ENCODE assay signal across 15 cellular contexts in genomic region chr10:60714242-60714641, GRCh38.
DNase-seq lines count a peak whose midpoint lies in the region; ATAC-seq lines count a peak whose summit lies in the region.
"Had no signal": no experiment of that assay in that cellular context is flagged by ENCODE, and none has a peak within 500 bp of the region (broad histone marks: within the 10 kb centered on the region; RNA-seq: fewer than 3 reads in every experiment).

No MANE protein-coding gene starts in this region.

- H3K27ac Mint-ChIP-seq in activated T-cell treated with anti-CD3 and anti-CD28 coated beads, Interleukin-2, amount 50 U/mL, for 24 hours, result peak overlapping the region; percentile 56
- H3K27ac Mint-ChIP-seq in activated T-helper 1 cell treated with anti-CD3 and anti-CD28 coated beads, Interleukin-12 subunit alpha, Interleukin-12 subunit beta, Interleukin-2, Interleukin-4 antibody, amounts not matched to agents 30 ng/mL and 10 ng/mL and 1 ng/mL, durations not matched to agents 14 hours and 24 hours and 36 hours, result peak overlapping the region; percentile 61
- H3K27ac Mint-ChIP-seq in stimulated activated effector memory CD8-positive, alpha-beta T cell treated with anti-CD3 and anti-CD28 coated beads, Interleukin-12 subunit alpha, Interleukin-12 subunit beta, amount 100 ng/mL, for 72 hours, result peak overlapping the region; percentile 69
- H3K27ac Mint-ChIP-seq: activated CD4-positive, alpha-beta T cell treated with anti-CD3 and anti-CD28 coated beads, Interleukin-2, amount 10 ng/mL, durations not matched to agents 7 days and 5 days; activated naive CD8-positive, alpha-beta T cell treated with anti-CD3 and anti-CD28 coated beads, Interleukin-2, amount 50 U/mL, for 24 hours; nephron had no signal

- ATAC-seq in HG02678 (IDR thresholded peaks at IDR 0.05; ENCODE audit: unreplicated experiment), result peak; percentile 46
- ATAC-seq in stimulated activated effector memory CD8-positive, alpha-beta T cell treated with anti-CD3 and anti-CD28 coated beads, Interleukin-12 subunit alpha, Interleukin-12 subunit beta, amount 100 ng/mL, for 72 hours, result peak; percentile 82
- ATAC-seq: activated naive CD8-positive, alpha-beta T cell treated with anti-CD3 and anti-CD28 coated beads, Interleukin-2, amount 50 U/mL, for 24 hours had no signal

- H3K36me3 Mint-ChIP-seq in activated T-cell treated with anti-CD3 and anti-CD28 coated beads, Interleukin-2, amount 50 U/mL, for 24 hours (ENCODE audit: low read depth), result no peaks in the 10 kb centered on the region
- H3K36me3 Mint-ChIP-seq in activated T-helper 1 cell treated with anti-CD3 and anti-CD28 coated beads, Interleukin-12 subunit alpha, Interleukin-12 subunit beta, Interleukin-2, Interleukin-4 antibody, amounts not matched to agents 30 ng/mL and 10 ng/mL and 1 ng/mL, durations not matched to agents 14 hours and 24 hours and 36 hours (ENCODE audit: low read depth), result peaks cover 14% of the 10 kb centered on the region
- H3K36me3 Mint-ChIP-seq in stimulated activated effector memory CD8-positive, alpha-beta T cell treated with anti-CD3 and anti-CD28 coated beads, Interleukin-12 subunit alpha, Interleukin-12 subunit beta, amount 100 ng/mL, for 72 hours, result no peaks in the 10 kb centered on the region

- intact Hi-C loops in activated T-helper 1 cell treated with anti-CD3 and anti-CD28 coated beads, Interleukin-12 subunit alpha, Interleukin-12 subunit beta, Interleukin-2, Interleukin-4 antibody, amounts not matched to agents 30 ng/mL and 10 ng/mL and 1 ng/mL, durations not matched to agents 14 hours and 24 hours and 36 hours (cut with micrococcal nuclease), result loop anchor here (1.0 kb wide), 1 partner anchor 14 kb away; no protein-coding TSS in a partner anchor

- no peak overlapping the region for H3K4me3 Mint-ChIP-seq in activated T-cell treated with anti-CD3 and anti-CD28 coated beads, Interleukin-2, amount 50 U/mL, for 24 hours
- peak overlapping the region; percentile 24 for H3K4me3 Mint-ChIP-seq in activated T-helper 1 cell treated with anti-CD3 and anti-CD28 coated beads, Interleukin-12 subunit alpha, Interleukin-12 subunit beta, Interleukin-2, Interleukin-4 antibody, amounts not matched to agents 30 ng/mL and 10 ng/mL and 1 ng/mL, durations not matched to agents 14 hours and 24 hours and 36 hours
- peak overlapping the region; percentile 39 for H3K4me3 Mint-ChIP-seq in stimulated activated effector memory CD8-positive, alpha-beta T cell treated with anti-CD3 and anti-CD28 coated beads, Interleukin-12 subunit alpha, Interleukin-12 subunit beta, amount 100 ng/mL, for 72 hours
- H3K4me3 Mint-ChIP-seq: activated CD4-positive, alpha-beta T cell treated with anti-CD3 and anti-CD28 coated beads, Interleukin-2, amount 10 ng/mL, durations not matched to agents 7 days and 5 days; activated naive CD8-positive, alpha-beta T cell treated with anti-CD3 and anti-CD28 coated beads, Interleukin-2, amount 50 U/mL, for 24 hours; nephron had no signal

- peaks cover 2% of the 10 kb centered on the region for H3K9me3 Mint-ChIP-seq in activated T-cell treated with anti-CD3 and anti-CD28 coated beads, Interleukin-2, amount 50 U/mL, for 24 hours
- H3K9me3 Mint-ChIP-seq in activated T-helper 1 cell treated with anti-CD3 and anti-CD28 coated beads, Interleukin-12 subunit alpha, Interleukin-12 subunit beta, Interleukin-2, Interleukin-4 antibody, amounts not matched to agents 30 ng/mL and 10 ng/mL and 1 ng/mL, durations not matched to agents 14 hours and 24 hours and 36 hours, result peaks cover 7% of the 10 kb centered on the region
- H3K9me3 Mint-ChIP-seq in stimulated activated effector memory CD8-positive, alpha-beta T cell treated with anti-CD3 and anti-CD28 coated beads, Interleukin-12 subunit alpha, Interleukin-12 subunit beta, amount 100 ng/mL, for 72 hours, result no peaks in the 10 kb centered on the region
- H3K9me3 Mint-ChIP-seq: activated naive CD8-positive, alpha-beta T cell treated with anti-CD3 and anti-CD28 coated beads, Interleukin-2, amount 50 U/mL, for 24 hours had no signal

- DNase-seq in activated T-cell treated with anti-CD3 and anti-CD28 coated beads, Interleukin-2, amount 50 U/mL, for 24 hours, result no peak
- DNase-seq in activated T-cell treated with anti-CD3 and anti-CD28 coated beads, Interleukin-2, amount 50 U/mL, for 48 hours, result no peak
- DNase-seq in activated T-helper 1 cell treated with anti-CD3 and anti-CD28 coated beads, Interleukin-12 subunit alpha, Interleukin-12 subunit beta, Interleukin-2, Interleukin-4 antibody, amounts not matched to agents 30 ng/mL and 10 ng/mL and 1 ng/mL, durations not matched to agents 14 hours and 24 hours and 36 hours (ENCODE audit: low spot score), result no peak
- no peak for DNase-seq in stimulated activated effector memory CD8-positive, alpha-beta T cell treated with anti-CD3 and anti-CD28 coated beads, Interleukin-12 subunit alpha, Interleukin-12 subunit beta, amount 100 ng/mL, for 72 hours (ENCODE audit: low spot score in 2 of 2)
- no peak for DNase-seq in NCI-H2196 treated with DMSO at 0.1 percent for 48 hours (lab: John Stamatoyannopoulos, UW; ENCODE audit: unreplicated experiment)
- DNase-seq in epidermal melanocyte (ENCODE audit: insufficient read length, low spot score), result no peak
- DNase-seq in NCI-H1105 (lab: John Stamatoyannopoulos, UW), result no peak
- DNase-seq: activated CD4-positive, alpha-beta T cell treated with anti-CD3 and anti-CD28 coated beads, Interleukin-2, amount 10 ng/mL, durations not matched to agents 7 days and 5 days; activated naive CD8-positive, alpha-beta T cell treated with anti-CD3 and anti-CD28 coated beads, Interleukin-2, amount 50 U/mL, for 24 hours; activated T-cell treated with anti-CD3 and anti-CD28 coated beads, Interleukin-2, amount 50 U/mL, for 1 hour; DMS153; NCI-H2081; NCI-H524 had no signal

- no peaks in the 10 kb centered on the region for H3K27me3 Mint-ChIP-seq in activated T-cell treated with anti-CD3 and anti-CD28 coated beads, Interleukin-2, amount 50 U/mL, for 24 hours
- no peaks in the 10 kb centered on the region for H3K27me3 Mint-ChIP-seq in activated T-helper 1 cell treated with anti-CD3 and anti-CD28 coated beads, Interleukin-12 subunit alpha, Interleukin-12 subunit beta, Interleukin-2, Interleukin-4 antibody, amounts not matched to agents 30 ng/mL and 10 ng/mL and 1 ng/mL, durations not matched to agents 14 hours and 24 hours and 36 hours (ENCODE audit: insufficient read depth)
- H3K27me3 Mint-ChIP-seq: activated CD4-positive, alpha-beta T cell treated with anti-CD3 and anti-CD28 coated beads, Interleukin-2, amount 10 ng/mL, durations not matched to agents 7 days and 5 days had no signal

- H3K4me1 Mint-ChIP-seq in activated T-cell treated with anti-CD3 and anti-CD28 coated beads, Interleukin-2, amount 50 U/mL, for 24 hours (ENCODE audit: low read depth), result peaks cover 58% of the 10 kb centered on the region
- peaks cover 67% of the 10 kb centered on the region for H3K4me1 Mint-ChIP-seq in activated T-helper 1 cell treated with anti-CD3 and anti-CD28 coated beads, Interleukin-12 subunit alpha, Interleukin-12 subunit beta, Interleukin-2, Interleukin-4 antibody, amounts not matched to agents 30 ng/mL and 10 ng/mL and 1 ng/mL, durations not matched to agents 14 hours and 24 hours and 36 hours (ENCODE audit: low read depth)
- peaks cover 13% of the 10 kb centered on the region for H3K4me1 Mint-ChIP-seq in stimulated activated effector memory CD8-positive, alpha-beta T cell treated with anti-CD3 and anti-CD28 coated beads, Interleukin-12 subunit alpha, Interleukin-12 subunit beta, amount 100 ng/mL, for 72 hours
- H3K4me1 Mint-ChIP-seq: activated naive CD8-positive, alpha-beta T cell treated with anti-CD3 and anti-CD28 coated beads, Interleukin-2, amount 50 U/mL, for 24 hours; nephron had no signal
